21 cellular contexts compared by ENCODE assay signal in the genomic region with DNA sequence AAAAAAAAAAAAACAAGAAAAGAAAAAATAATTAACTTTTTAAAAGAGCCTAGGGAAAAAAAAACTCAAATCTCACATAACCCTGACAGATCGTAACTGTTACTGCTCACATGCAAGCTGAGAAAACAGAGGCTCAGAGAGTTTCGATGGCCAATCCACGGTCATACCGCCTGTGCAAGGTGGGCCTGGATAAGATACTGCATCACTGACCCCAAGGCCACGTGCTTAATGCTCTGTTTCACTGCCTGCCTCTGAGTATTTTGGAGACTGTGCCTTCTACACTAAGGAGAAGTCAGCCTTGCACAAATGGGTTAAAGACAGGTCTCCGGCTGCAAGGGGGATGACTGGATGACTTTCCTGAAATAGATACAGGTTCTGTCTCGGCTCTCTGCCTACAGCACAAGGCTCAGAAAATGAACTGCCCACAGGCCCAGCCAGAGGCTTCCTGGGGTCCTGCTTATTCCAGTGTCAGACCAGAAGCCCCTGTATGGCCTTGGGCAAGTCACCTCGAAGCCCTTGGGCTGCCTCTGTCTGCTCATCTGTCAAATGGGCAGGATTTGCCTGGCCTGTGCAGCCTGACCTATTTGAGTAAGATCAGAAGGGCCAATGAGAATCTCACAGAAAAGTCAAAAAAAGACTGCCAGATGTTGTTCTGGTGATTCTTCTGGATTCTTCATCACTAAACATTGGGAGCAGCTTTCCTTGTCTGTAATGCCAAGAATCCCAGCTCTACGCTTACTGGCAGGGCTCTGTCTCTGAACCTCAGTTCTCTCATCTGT. TPM values are rescaled to one million over a fixed set of nuclear protein-coding genes. Genes with fewer than 3 reads are reported as not detected.
"Had no signal": no experiment of that assay in that cellular context is flagged by ENCODE, and none has a peak within 500 bp of the region (broad histone marks: within the 10 kb centered on the region; RNA-seq: fewer than 3 reads in every experiment).

No MANE protein-coding gene starts in this region.

- H3K36me3 ChIP-seq: adrenal gland, breast epithelium, Peyer's patch, SJSA1 had no signal

- H3K9me3 ChIP-seq: adrenal gland, breast epithelium, Peyer's patch, SJSA1 had no signal

- H3K4me3 ChIP-seq: adrenal gland, breast epithelium, Peyer's patch, SJSA1 had no signal

- H3K4me1 ChIP-seq: breast epithelium, Peyer's patch, SJSA1 had no signal

- DNase-seq: activated CD4-positive, alpha-beta memory T cell treated with anti-CD3 and anti-CD28 coated beads, Interleukin-2, amount 10 ng/mL, durations not matched to agents 7 days and 5 days; activated CD4-positive, alpha-beta T cell treated with anti-CD3 and anti-CD28 coated beads, Interleukin-2, amount 10 ng/mL, durations not matched to agents 7 days and 5 days; activated CD4-positive, CD25-positive, alpha-beta regulatory T cell; activated CD8-positive, alpha-beta memory T cell treated with anti-CD3 and anti-CD28 coated beads, Interleukin-2, amount 50 U/mL, for 4 hours; activated naive CD4-positive, alpha-beta T cell treated with anti-CD3 and anti-CD28 coated beads, Interleukin-2, amount 50 U/mL, for 16 hours; activated naive CD8-positive, alpha-beta T cell treated with anti-CD3 and anti-CD28 coated beads, Interleukin-2, amount 10 ng/mL, durations not matched to agents 7 days and 5 days; adrenal gland; central memory CD4-positive, alpha-beta T cell; KG1; NCI-H1048; NCI-H345; NCI-H510A treated with DMSO at 0.1 percent for 48 hours; NCI-H69; NK-92 treated with Interleukin-12 subunit alpha and Interleukin-12 subunit beta, amount 100 ng/mL, for 24 hours; Peyer's patch; SHP77 had no signal

RNA-seq across cellular contexts. Expression of a gene that starts 25.8 kb away (rescaled TPM):
- total RNA-seq: activated CD4-positive, alpha-beta memory T cell treated with anti-CD3 and anti-CD28 coated beads, Interleukin-2, amount 10 ng/mL, durations not matched to agents 7 days and 5 days; activated CD4-positive, alpha-beta T cell treated with anti-CD3 and anti-CD28 coated beads, Interleukin-2, amount 10 ng/mL, durations not matched to agents 7 days and 5 days; activated CD8-positive, alpha-beta memory T cell treated with anti-CD3 and anti-CD28 coated beads for 36 hours; activated naive CD8-positive, alpha-beta T cell treated with anti-CD3 and anti-CD28 coated beads, Interleukin-2, amount 10 ng/mL, durations not matched to agents 7 days and 5 days; breast epithelium; LHCN-M2; M059J had no signal
